ENCODE assay signal across 16 cellular contexts in the genomic region with DNA sequence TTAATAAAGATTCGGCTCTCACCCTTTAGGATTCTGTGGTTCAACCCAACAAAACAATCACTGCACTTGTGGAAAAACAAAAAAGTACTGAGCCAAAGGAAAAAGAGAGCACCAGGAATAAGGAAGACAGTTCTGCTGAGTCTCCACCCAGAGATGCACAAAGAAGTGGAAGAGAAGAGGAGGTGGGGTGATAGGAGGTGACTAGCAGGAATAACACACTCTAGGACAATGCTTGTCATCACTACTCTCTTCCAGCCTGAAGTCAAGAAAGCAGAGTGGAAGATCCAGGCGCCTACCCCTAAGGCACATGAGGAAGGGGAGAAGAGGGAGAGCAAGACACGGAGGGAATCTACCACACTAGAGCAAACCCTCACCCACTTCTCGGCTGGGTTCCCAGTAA. TPM values are rescaled to one million over a fixed set of nuclear protein-coding genes. Genes with fewer than 3 reads are reported as not detected.
A peak's percentile ranks its signal among the peaks of the same experiment; 100 is the strongest.
DNase-seq lines count a peak whose midpoint lies in the region; ATAC-seq, FAIRE-seq and TF ChIP-seq lines count a peak whose summit lies in the region.
"Had no signal": no experiment of that assay in that cellular context is flagged by ENCODE, and none has a peak within 500 bp of the region (broad histone marks: within the 10 kb centered on the region; RNA-seq: fewer than 3 reads in every experiment).

No MANE protein-coding gene starts in this region.

- no peak for FAIRE-seq in A549 (lab: Jason Lieb, UNC)
- FAIRE-seq: G401.6 had no signal

- H3K4me2 ChIP-seq in A549: peak overlapping the region; percentile 88
- H3K4me2 ChIP-seq in hepatocyte: peak overlapping the region; percentile 84

- H4K20me1 ChIP-seq in hepatocyte (ENCODE audit: insufficient read depth, poor library complexity, severe bottlenecking): no peaks in the 10 kb centered on the region

- H3K27me3 Mint-ChIP-seq in effector memory CD8-positive, alpha-beta T cell: peaks cover 26 to 67% of the 10 kb centered on the region in 2 donors

- H3K9me3 ChIP-seq in A549: no peaks in the 10 kb centered on the region
- H3K9me3 ChIP-seq in hepatocyte (ENCODE audit: low read depth): no peaks in the 10 kb centered on the region

- ATAC-seq in A549: peak in 1 of 2 experiments; percentile 48; a peak in 3 of 6 replicates
- ATAC-seq in SK-N-SH treated with all-trans-retinoic acid at 6 μM for 48 hours: peak; percentile 16
- no peak for ATAC-seq in effector memory CD8-positive, alpha-beta T cell (replicated peaks)
- ATAC-seq in left lobe of liver: no peak
- ATAC-seq: activated T-helper 17 cell treated with anti-CD3 and anti-CD28 coated beads, Interleukin-2, amount 50 U/mL, for 72 hours had no signal

- no peak for TF ChIP-seq RAD21 in A549 (conservative IDR thresholded peaks at IDR 0.05 in 1 of 2, IDR thresholded peaks at IDR 0.05 in 1 of 2)

- H3K9me2 ChIP-seq in hepatocyte (replicated peaks; ENCODE audit: insufficient read depth): no peaks in the 10 kb centered on the region

- peak overlapping the region; percentile 76 for H3K4me3 ChIP-seq in A549
- H3K4me3 ChIP-seq in hepatocyte: peak overlapping the region; percentile 74
- peak overlapping the region; percentile 72 for H3K4me3 ChIP-seq in retinal pigment epithelial cell (ENCODE audit: low read length)

- H3K27ac Mint-ChIP-seq in effector memory CD8-positive, alpha-beta T cell: no peak overlapping the region
- H3K27ac Mint-ChIP-seq: activated T-helper 17 cell treated with anti-CD3 and anti-CD28 coated beads, Interleukin-2, amount 50 U/mL, for 72 hours had no signal

- peaks cover 4% of the 10 kb centered on the region for H3K36me3 Mint-ChIP-seq in effector memory CD8-positive, alpha-beta T cell (ENCODE audit: insufficient read depth)

- no peak overlapping the region for H3K4me3 Mint-ChIP-seq in effector memory CD8-positive, alpha-beta T cell
- H3K4me3 Mint-ChIP-seq: activated T-helper 17 cell treated with anti-CD3 and anti-CD28 coated beads, Interleukin-2, amount 50 U/mL, for 72 hours; central memory CD8-positive, alpha-beta T cell had no signal

- no peaks in the 10 kb centered on the region for H3K9me3 Mint-ChIP-seq in effector memory CD8-positive, alpha-beta T cell
- H3K9me3 Mint-ChIP-seq: activated T-helper 17 cell treated with anti-CD3 and anti-CD28 coated beads, Interleukin-2, amount 50 U/mL, for 72 hours; central memory CD8-positive, alpha-beta T cell had no signal

- H3K27ac ChIP-seq in A549 (peak overlapping the region; percentile 85 to 99; a peak in 5 of 6 replicates), hepatocyte (peak overlapping the region; percentile 78)
- H3K27ac ChIP-seq: foreskin keratinocyte had no signal

- DNase-seq in A549 (ENCODE audit: low read depth in 1 of 2, low spot score in 1 of 2): peak; percentile 30 to 38
- DNase-seq in hepatocyte (ENCODE audit: low spot score): no peak
- DNase-seq in retinal pigment epithelial cell (ENCODE audit: low read depth): no peak
- no peak for DNase-seq in effector memory CD8-positive, alpha-beta T cell
- DNase-seq in left lobe of liver (ENCODE audit: low spot score): no peak
- no peak for DNase-seq in stimulated activated CD4-positive, alpha-beta T cell treated with anti-CD3 and anti-CD28 coated beads, Interleukin-2, amount 100 ng/mL, for 24 hours
- no peak for DNase-seq in NCI-H2227 treated with DMSO at 0.1 percent for 48 hours (lab: John Stamatoyannopoulos, UW)
- DNase-seq: activated CD4-positive, alpha-beta T cell treated with anti-CD3 and anti-CD28 coated beads for 4 hours; islet precursor cell; Karpas-422 had no signal

- POLR2A ChIA-PET in A549 (lab: Yijun Ruan, JAX): no interaction called here

- H3K4me1 ChIP-seq in A549 (peaks cover 61% of the 10 kb centered on the region), hepatocyte (ENCODE audit: insufficient read depth) (peaks cover 37% of the 10 kb centered on the region)

- TF ChIP-seq CTCF in A549 (IDR thresholded peaks at IDR 0.05) (no peak), hepatocyte (IDR thresholded peaks at IDR 0.05; ENCODE audit: poor library complexity) (no peak), retinal pigment epithelial cell (conservative IDR thresholded peaks at IDR 0.05; ENCODE audit: low read depth, low read length) (no peak)

- no peaks in the 10 kb centered on the region for H3K27me3 ChIP-seq in hepatocyte
- H3K27me3 ChIP-seq: foreskin keratinocyte had no signal

- H2AFZ ChIP-seq in hepatocyte: no peak overlapping the region

- CTCF ChIA-PET in A549 (lab: Yijun Ruan, JAX): interaction anchor here (1.1 to 1.7 kb wide), 5 partner anchors 13 to 593 kb away, joined by 3 to 7 read pairs (median 3); no protein-coding TSS in a partner anchor

- 26% methylated on average over 4 of the region's 4 CpGs for WGBS in A549 (ENCODE audit: missing lambda C conversion rate)
- 53% methylated on average over 4 of the region's 4 CpGs for WGBS in hepatocyte (ENCODE audit: low lambda C conversion rate, missing lambda C conversion rate)

- H3K36me3 ChIP-seq in hepatocyte (replicated peaks; ENCODE audit: insufficient read depth, low read depth): no peaks in the 10 kb centered on the region

- H3K79me2 ChIP-seq in hepatocyte: peaks cover 44% of the 10 kb centered on the region

- peaks cover 4 to 10% of the 10 kb centered on the region in 2 donors for H3K4me1 Mint-ChIP-seq in effector memory CD8-positive, alpha-beta T cell (ENCODE audit: low read depth in 2 of 2)

- no peak for TF ChIP-seq EP300 in A549 (IDR thresholded peaks at IDR 0.05)

- TF ChIP-seq POLR2A in A549 (IDR thresholded peaks at IDR 0.05; ENCODE audit: low read length): no peak

TF ChIP-seq in A549, 52 proteins besides CTCF, POLR2A, EP300 and RAD21:
- TF ChIP-seq ATOH8 (CRISPR knock-in tag; IDR thresholded peaks at IDR 0.05; ENCODE audit: low read depth) (no peak), HOXB5 (CRISPR knock-in tag; IDR thresholded peaks at IDR 0.05) (no peak), KDM5A (IDR thresholded peaks at IDR 0.05) (no peak), SMC3 (IDR thresholded peaks at IDR 0.05) (no peak), BHLHE40 (IDR thresholded peaks at IDR 0.05; ENCODE audit: low read depth, low read length) (no peak)
- TF ChIP-seq, protein P1, sequence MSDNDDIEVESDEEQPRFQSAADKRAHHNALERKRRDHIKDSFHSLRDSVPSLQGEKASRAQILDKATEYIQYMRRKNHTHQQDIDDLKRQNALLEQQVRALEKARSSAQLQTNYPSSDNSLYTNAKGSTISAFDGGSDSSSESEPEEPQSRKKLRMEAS (IDR thresholded peaks at IDR 0.05): no peak

TF ChIP-seq in SK-N-SH treated with all-trans-retinoic acid at 6 μM for 48 hours, 23 proteins besides CTCF, POLR2A, EP300 and RAD21 (continues in another document):
- no peak for TF ChIP-seq ARNTL (CRISPR knock-in tag; IDR thresholded peaks at IDR 0.05; ENCODE audit: borderline replicate concordance, low read depth)
- TF ChIP-seq ZNF565 (CRISPR knock-in tag; conservative IDR thresholded peaks at IDR 0.05; ENCODE audit: low read depth): no peak
- no peak for TF ChIP-seq ESRRG (CRISPR knock-in tag; IDR thresholded peaks at IDR 0.05)
- TF ChIP-seq ZFP3 (CRISPR knock-in tag; IDR thresholded peaks at IDR 0.05): no peak
- TF ChIP-seq ZNF70 (CRISPR knock-in tag; IDR thresholded peaks at IDR 0.05): no peak
- TF ChIP-seq PPARA (CRISPR knock-in tag; IDR thresholded peaks at IDR 0.05; ENCODE audit: borderline replicate concordance): no peak
- TF ChIP-seq TSHZ2 (CRISPR knock-in tag; IDR thresholded peaks at IDR 0.05): no peak
- TF ChIP-seq, protein P2, sequence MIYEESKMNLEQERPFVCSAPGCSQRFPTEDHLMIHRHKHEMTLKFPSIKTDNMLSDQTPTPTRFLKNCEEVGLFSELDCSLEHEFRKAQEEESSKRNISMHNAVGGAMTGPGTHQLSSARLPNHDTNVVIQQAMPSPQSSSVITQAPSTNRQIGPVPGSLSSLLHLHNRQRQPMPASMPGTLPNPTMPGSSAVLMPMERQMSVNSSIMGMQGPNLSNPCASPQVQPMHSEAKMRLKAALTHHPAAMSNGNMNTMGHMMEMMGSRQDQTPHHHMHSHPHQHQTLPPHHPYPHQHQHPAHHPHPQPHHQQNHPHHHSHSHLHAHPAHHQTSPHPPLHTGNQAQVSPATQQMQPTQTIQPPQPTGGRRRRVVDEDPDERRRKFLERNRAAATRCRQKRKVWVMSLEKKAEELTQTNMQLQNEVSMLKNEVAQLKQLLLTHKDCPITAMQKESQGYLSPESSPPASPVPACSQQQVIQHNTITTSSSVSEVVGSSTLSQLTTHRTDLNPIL (CRISPR knock-in tag; IDR thresholded peaks at IDR 0.05; ENCODE audit: low read depth): no peak
- no peak for TF ChIP-seq BACH2 (CRISPR knock-in tag; IDR thresholded peaks at IDR 0.05; ENCODE audit: borderline replicate concordance)

RNA-seq across cellular contexts. Expression of gene SLIT3, which starts 1.8 kb away (rescaled TPM):
- polyA plus RNA-seq in A549 (2011; rRNA removed): 12.7 and 22.7 TPM in 2 replicates
- 42.0 and 46.9 TPM in 2 replicates for polyA plus RNA-seq in A549 (2012; cell fraction: cytosol; rRNA removed)
- polyA plus RNA-seq in A549 (2012; cell fraction: nucleus; rRNA removed): 77.7 and 91.2 TPM in 2 replicates
- polyA plus RNA-seq in A549 (2017; fragmentation: RNase III; extraction: RNeasy Plus Mini Kit Qiagen cat#74134 plus additional on column Dnase treatment): 18.3 to 22.9 TPM (median 21.2 TPM) in 3 replicates
- polyA minus RNA-seq in A549 (2011; rRNA and poly(A)+ RNA removed): 55.8 and 61.8 TPM in 2 replicates
- 43.8 and 58.4 TPM in 2 replicates for total RNA-seq in hepatocyte
- polyA plus RNA-seq in hepatocyte: 96.7 and 104 TPM in 2 replicates
- total RNA-seq in left lobe of liver: 0.75 TPM
- total RNA-seq: T-helper 1 cell treated with Interleukin-12 subunit alpha and Interleukin-12 subunit beta and Interleukin-4 antibody, amounts not matched to agents 30 ng/mL and 1 ng/mL, for 36 hours had no signal

Comparison
In these comparisons a context has a peak if more than half of its experiments do, and no peak if none do; other contexts are left out.
1. DNase-seq: peak in A549 (2 of 2); none in hepatocyte (single experiment), retinal pigment epithelial cell (single experiment), effector memory CD8-positive, alpha-beta T cell (0 of 3), left lobe of liver (single experiment), stimulated activated CD4-positive, alpha-beta T cell treated with anti-CD3 and anti-CD28 coated beads, Interleukin-2, amount 100 ng/mL, for 24 hours (0 of 2) and NCI-H2227 treated with DMSO at 0.1 percent for 48 hours (single experiment).
2. RNA of gene SLIT3, which starts 1.8 kb away (total RNA-seq): 43.8 to 58.4 TPM in hepatocyte; 0.75 TPM in left lobe of liver (single experiment); every median in the first group is over 10 times any median in the second.
3. Peak in every context shown above with its lines, with median percentiles within 50 percentile points of each other: H3K4me3 ChIP-seq.